Comparison of ENCODE assay signal across 14 cellular contexts in genomic region chr10:125032474-125032873, GRCh38.
"Had no signal": no experiment of that assay in that cellular context is flagged by ENCODE, and none has a peak within 500 bp of the region (broad histone marks: within the 10 kb centered on the region; RNA-seq: fewer than 3 reads in every experiment).

No MANE protein-coding gene starts in this region.

- DNase-seq: activated CD4-positive, alpha-beta T cell treated with anti-CD3 and anti-CD28 coated beads, Interleukin-2, amount 10 ng/mL, durations not matched to agents 7 days and 5 days; activated CD8-positive, alpha-beta memory T cell treated with anti-CD3 and anti-CD28 coated beads for 24 hours; activated naive CD8-positive, alpha-beta T cell treated with anti-CD3 and anti-CD28 coated beads for 36 hours; amygdala; cortex of kidney; effector CD4-positive, alpha-beta T cell; foreskin melanocyte; head of caudate nucleus; retina; small intestine; stimulated activated naive CD8-positive, alpha-beta T cell treated with anti-CD3 and anti-CD28 coated beads, Interleukin-15, Interleukin-2, amounts not matched to agents 100 U/mL and 50 U/mL, for 24 hours; SW 1271; upper lobe of left lung had no signal

- H2AFZ ChIP-seq: parathyroid adenoma had no signal

- H3K9me3 Mint-ChIP-seq: activated CD4-positive, alpha-beta T cell treated with anti-CD3 and anti-CD28 coated beads, Interleukin-2, amount 10 ng/mL, durations not matched to agents 7 days and 5 days; activated naive CD8-positive, alpha-beta T cell treated with anti-CD3 and anti-CD28 coated beads for 36 hours had no signal

- H3K9ac ChIP-seq: parathyroid adenoma had no signal

- H3K27ac ChIP-seq: parathyroid adenoma, upper lobe of left lung had no signal

- H3K9me3 ChIP-seq: upper lobe of left lung had no signal

- H3K27me3 ChIP-seq: upper lobe of left lung had no signal

- H3K27ac Mint-ChIP-seq: activated CD4-positive, alpha-beta T cell treated with anti-CD3 and anti-CD28 coated beads, Interleukin-2, amount 10 ng/mL, durations not matched to agents 7 days and 5 days; activated naive CD8-positive, alpha-beta T cell treated with anti-CD3 and anti-CD28 coated beads for 36 hours had no signal

- H3K4me1 ChIP-seq: parathyroid adenoma had no signal

- ATAC-seq: stimulated activated naive CD8-positive, alpha-beta T cell treated with anti-CD3 and anti-CD28 coated beads, Interleukin-15, Interleukin-2, amounts not matched to agents 100 U/mL and 50 U/mL, for 24 hours had no signal

- H3K36me3 Mint-ChIP-seq: activated naive CD8-positive, alpha-beta T cell treated with anti-CD3 and anti-CD28 coated beads for 36 hours had no signal

- H3K4me3 Mint-ChIP-seq: activated CD4-positive, alpha-beta T cell treated with anti-CD3 and anti-CD28 coated beads, Interleukin-2, amount 10 ng/mL, durations not matched to agents 7 days and 5 days; activated naive CD8-positive, alpha-beta T cell treated with anti-CD3 and anti-CD28 coated beads for 36 hours had no signal

- H3K4me3 ChIP-seq: upper lobe of left lung had no signal

- H3K27me3 Mint-ChIP-seq: activated naive CD8-positive, alpha-beta T cell treated with anti-CD3 and anti-CD28 coated beads for 36 hours had no signal

- H3K4me1 Mint-ChIP-seq: activated CD4-positive, alpha-beta T cell treated with anti-CD3 and anti-CD28 coated beads, Interleukin-2, amount 10 ng/mL, durations not matched to agents 7 days and 5 days; activated naive CD8-positive, alpha-beta T cell treated with anti-CD3 and anti-CD28 coated beads for 36 hours had no signal
